ENCODE assay signal across 8 cellular contexts in the genomic region with DNA sequence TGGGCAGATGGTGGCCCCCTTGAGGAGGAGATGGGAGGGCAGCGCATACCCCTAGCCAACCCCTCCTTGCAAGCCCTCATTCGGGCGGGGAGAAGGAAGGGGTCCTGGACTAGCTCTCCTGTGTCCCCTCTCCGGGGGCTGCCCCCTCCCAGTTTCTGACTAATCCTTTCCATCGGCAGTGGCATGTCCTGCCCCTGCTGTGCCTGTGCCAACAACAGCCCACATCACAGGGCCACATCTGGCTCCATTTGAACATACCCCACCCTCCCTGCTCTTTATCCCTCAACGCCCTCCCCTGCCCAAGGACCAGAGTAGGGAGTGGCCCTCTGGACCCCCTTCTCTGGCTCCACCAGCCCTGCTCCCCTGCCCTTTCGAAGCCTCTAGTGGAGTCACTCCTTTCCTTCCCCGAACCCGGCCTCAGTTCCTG. TPM values are rescaled to one million over a fixed set of nuclear protein-coding genes. Genes with fewer than 3 reads are reported as not detected.
DNase-seq lines count a peak whose midpoint lies in the region; ATAC-seq, FAIRE-seq and TF ChIP-seq lines count a peak whose summit lies in the region.

No MANE protein-coding gene starts in this region.

- no peak for TF ChIP-seq CTCF in Calu3 (IDR thresholded peaks at IDR 0.05; ENCODE audit: unreplicated experiment)

- H3K36me3 ChIP-seq in rectal smooth muscle tissue (ENCODE audit: control insufficient read depth, insufficient read depth, low read length): no peaks in the 10 kb centered on the region

- CTCF ChIA-PET in Calu3 (lab: Charles Lee): interaction anchor here (19.9 kb wide), 1 partner anchor 24 kb away, joined by 356 read pairs; no protein-coding TSS in a partner anchor

- H3K27ac ChIP-seq in rectal smooth muscle tissue (ENCODE audit: low read depth, low read length): peak overlapping the region; percentile 99

- TF ChIP-seq POLR2A in erythroblast (IDR thresholded peaks at IDR 0.05; ENCODE audit: low read length) (no peak), GM12891 (IDR thresholded peaks at IDR 0.05; ENCODE audit: low read depth, low read length) (no peak)

- H3K9me3 Mint-ChIP-seq in Calu3 (ENCODE audit: low read depth, unreplicated experiment): no peaks in the 10 kb centered on the region

- DNase-seq in Calu3 (peak; percentile 54), T1000 (lab: John Stamatoyannopoulos, UW) (peak; percentile 11), erythroblast (lab: John Stamatoyannopoulos, UW) (peak; percentile 68 to 74), AML-193 (lab: John Stamatoyannopoulos, UW) (no peak), GM12891 (ENCODE audit: insufficient read length, low spot score) (no peak)

- H3K27me3 Mint-ChIP-seq in Calu3 (ENCODE audit: unreplicated experiment): no peaks in the 10 kb centered on the region

- peaks cover 46% of the 10 kb centered on the region for H3K4me1 ChIP-seq in rectal smooth muscle tissue (ENCODE audit: control insufficient read depth, insufficient read depth, low read length)

- peak overlapping the region; percentile 17 for H3K4me3 ChIP-seq in rectal smooth muscle tissue (ENCODE audit: low read length)

- H3K4me3 Mint-ChIP-seq in Calu3 (ENCODE audit: low read depth, unreplicated experiment): peak overlapping the region; percentile 64

- H3K27me3 ChIP-seq in rectal smooth muscle tissue (ENCODE audit: control insufficient read depth, insufficient read depth, low read length): no peaks in the 10 kb centered on the region

- peak overlapping the region; percentile 29 for H3K9ac ChIP-seq in rectal smooth muscle tissue (ENCODE audit: low read length)

- peaks cover 36% of the 10 kb centered on the region for H3K36me3 Mint-ChIP-seq in Calu3 (ENCODE audit: insufficient read depth, unreplicated experiment)

- BruUV-seq in Calu3 (replicated peaks; lab: Mats Ljungman, UMichigan): no TSS peak

- no peak for ATAC-seq in GM19395 (IDR thresholded peaks at IDR 0.05; ENCODE audit: unreplicated experiment)
- no peak for ATAC-seq in HG03439 (IDR thresholded peaks at IDR 0.05; ENCODE audit: unreplicated experiment)

- no peak for FAIRE-seq in GM12891 (lab: Jason Lieb, UNC)

- intact Hi-C loops in Calu3 (cut with micrococcal nuclease; ENCODE audit: unreplicated experiment): no loop called here

- peaks cover 80% of the 10 kb centered on the region for H3K4me1 Mint-ChIP-seq in Calu3 (ENCODE audit: low read depth, unreplicated experiment)

- H3K27ac Mint-ChIP-seq in Calu3 (ENCODE audit: unreplicated experiment): peak overlapping the region; percentile 89

TF ChIP-seq in GM12891, 5 proteins besides CTCF, POLR2A, EP300 and RAD21:
- no peak for TF ChIP-seq SPI1 (IDR thresholded peaks at IDR 0.05; ENCODE audit: low read depth, low read length)
- no peak for TF ChIP-seq TAF1 (IDR thresholded peaks at IDR 0.05; ENCODE audit: low read depth, low read length)
TF ChIP-seq in GM12891: peak in this region for 0.

RNA-seq across cellular contexts. Expression of a gene that starts 11.0 kb away (rescaled TPM):
- 499 and 514 TPM in 2 replicates for total RNA-seq in Calu3 (2022)
- 70.7 TPM for polyA plus RNA-seq in GM12891 (2012; ENCODE audit: low read depth, missing spikeins)

RNA-seq across cellular contexts. Expression of a gene that starts 21.3 kb away (rescaled TPM):
- 3.3 and 5.0 TPM in 2 replicates for total RNA-seq in Calu3 (2022)
- polyA plus RNA-seq in GM12891 (2012; ENCODE audit: low read depth, missing spikeins): 0.56 TPM

RNA-seq across cellular contexts. Expression of a gene that starts 42.6 kb away (rescaled TPM):
- 182 and 189 TPM in 2 replicates for total RNA-seq in Calu3 (2022)
- 0.09 TPM for polyA plus RNA-seq in GM12891 (2012; ENCODE audit: low read depth, missing spikeins)

RNA-seq across cellular contexts. Expression of a gene that starts 49.0 kb away (rescaled TPM):
- 69.8 and 69.9 TPM in 2 replicates for total RNA-seq in Calu3 (2022)
- 81.3 TPM for polyA plus RNA-seq in GM12891 (2012; ENCODE audit: low read depth, missing spikeins)

RNA-seq across cellular contexts. Expression of a gene that starts 49.9 kb away (rescaled TPM):
- 6.9 and 7.2 TPM in 2 replicates for total RNA-seq in Calu3 (2022)
- polyA plus RNA-seq in GM12891 (2012; ENCODE audit: low read depth, missing spikeins): 26.3 TPM

Comparison
In these comparisons a context has a peak if more than half of its experiments do, and no peak if none do; other contexts are left out.
1. DNase-seq: peak in Calu3 (single experiment), T1000 (single experiment) and erythroblast (2 of 2); none in AML-193 (0 of 2) and GM12891 (single experiment).